8 cellular contexts compared by ENCODE assay signal in the genomic region with DNA sequence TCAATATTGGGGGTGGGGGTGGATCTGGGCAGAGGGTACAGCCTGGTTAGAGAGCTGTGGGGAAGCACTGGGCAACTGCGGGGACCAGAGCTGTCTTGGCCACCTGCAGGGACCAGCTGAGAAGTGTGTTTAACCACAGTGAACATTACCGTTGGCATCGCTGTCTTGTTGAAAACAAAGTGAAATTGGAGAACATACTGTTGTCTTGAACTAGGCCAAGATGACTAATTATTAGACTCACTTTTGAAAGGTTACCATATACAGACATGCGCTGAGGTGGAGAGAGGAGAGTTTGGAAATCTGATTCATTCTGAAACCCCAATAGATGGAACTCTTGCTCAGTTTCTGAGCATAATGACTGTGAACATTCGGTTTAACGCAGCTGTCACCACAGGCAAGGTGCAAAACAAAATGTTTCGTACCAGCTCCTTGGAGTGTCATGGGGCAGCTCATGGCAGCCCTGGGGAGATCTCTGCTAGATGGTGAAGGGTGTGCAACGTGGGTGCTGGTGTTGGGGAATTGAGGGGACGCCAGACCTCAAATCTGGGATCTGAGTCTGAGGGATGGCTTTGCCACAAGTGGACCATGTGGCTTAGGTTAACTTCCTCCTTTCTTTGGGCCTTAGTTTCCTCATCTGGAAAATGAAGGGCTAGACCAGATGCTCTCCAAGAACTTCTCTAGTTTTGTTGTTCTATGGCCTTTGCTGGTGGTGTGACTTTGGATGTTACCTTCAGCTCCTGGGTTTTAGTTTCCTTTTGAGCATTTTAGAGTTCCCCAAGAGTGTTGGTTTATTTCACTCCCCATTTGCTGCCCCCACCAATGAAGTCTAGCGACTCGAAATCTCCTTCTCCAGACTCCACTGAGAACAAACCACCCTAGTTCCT. TPM values are rescaled to one million over a fixed set of nuclear protein-coding genes. Genes with fewer than 3 reads are reported as not detected.
DNase-seq lines count a peak whose midpoint lies in the region; ATAC-seq and TF ChIP-seq lines count a peak whose summit lies in the region.

No MANE protein-coding gene starts in this region.

- no peak overlapping the region for H3K9ac ChIP-seq in SU-DHL-6 (ENCODE audit: low read length)

- ATAC-seq in GM19035 (IDR thresholded peaks at IDR 0.05; ENCODE audit: unreplicated experiment) (peak; percentile 81), HG03108 (IDR thresholded peaks at IDR 0.05; ENCODE audit: unreplicated experiment) (peak; percentile 64), esophagus mucosa (peak; percentile 22), thoracic aorta (ENCODE audit: insufficient number of reproducible peaks, low FRiP score, low read depth) (peak; percentile 37)

- TF ChIP-seq CTCF in AG10803 (conservative IDR thresholded peaks at IDR 0.05; ENCODE audit: low read length) (0 out of 2 replicates have a peak, but pooled peaks have one; percentile 4), SU-DHL-6 (IDR thresholded peaks at IDR 0.05; ENCODE audit: insufficient read depth, low read length, poor library complexity, severe bottlenecking) (no peak), thoracic aorta (IDR thresholded peaks at IDR 0.05) (no peak)

- no peaks in the 10 kb centered on the region for H3K36me3 ChIP-seq in SU-DHL-6 (ENCODE audit: low read length)
- no peaks in the 10 kb centered on the region for H3K36me3 ChIP-seq in thoracic aorta
- H3K36me3 ChIP-seq in effector memory CD4-positive, alpha-beta T cell (ENCODE audit: control insufficient read depth, insufficient read depth, low read length), result no peaks in the 10 kb centered on the region

- no peak overlapping the region for H2AFZ ChIP-seq in SU-DHL-6 (ENCODE audit: low read depth, low read length, severe bottlenecking)

- H3K9me3 ChIP-seq in SU-DHL-6 (ENCODE audit: insufficient read depth, low read length) (no peaks in the 10 kb centered on the region), thoracic aorta (no peaks in the 10 kb centered on the region)
- no peaks in the 10 kb centered on the region for H3K9me3 ChIP-seq in effector memory CD4-positive, alpha-beta T cell (ENCODE audit: control insufficient read depth, low read length)

- peaks cover 0 to 9% of the 10 kb centered on the region in 2 donors for H3K4me1 ChIP-seq in thoracic aorta (ENCODE audit: control insufficient read depth in 1 of 2, low read depth in 2 of 2)
- H3K4me1 ChIP-seq in effector memory CD4-positive, alpha-beta T cell (ENCODE audit: control insufficient read depth, insufficient read depth, low read length, poor library complexity, severe bottlenecking), result peaks cover 3% of the 10 kb centered on the region

- DNase-seq in AG10803 (ENCODE audit: low read depth) (peak; percentile 67), thoracic aorta (ENCODE audit: low spot score) (no peak), UCSD-AML1 (lab: John Stamatoyannopoulos, UW; ENCODE audit: unreplicated experiment) (no peak)
- DNase-seq in effector memory CD4-positive, alpha-beta T cell, result no peak

- no peaks in the 10 kb centered on the region for H3K27me3 ChIP-seq in SU-DHL-6 (ENCODE audit: low read length)
- no peaks in the 10 kb centered on the region for H3K27me3 ChIP-seq in thoracic aorta (replicated peaks; ENCODE audit: insufficient read depth)
- H3K27me3 ChIP-seq in effector memory CD4-positive, alpha-beta T cell (replicated peaks; ENCODE audit: control insufficient read depth, insufficient read depth, low read length, poor library complexity, severe bottlenecking), result no peaks in the 10 kb centered on the region

- H3K4me2 ChIP-seq in SU-DHL-6 (ENCODE audit: low read depth, low read length, poor library complexity, severe bottlenecking), result peak overlapping the region; percentile 32

- H3K27ac ChIP-seq in SU-DHL-6 (ENCODE audit: low read depth, low read length) (peak overlapping the region; percentile 47), thoracic aorta (peak overlapping the region in 1 of 2 donors; percentile 13)
- no peak overlapping the region for H3K27ac ChIP-seq in effector memory CD4-positive, alpha-beta T cell (ENCODE audit: insufficient read depth, low read length, poor library complexity, severe bottlenecking)

- no peaks in the 10 kb centered on the region for H4K20me1 ChIP-seq in SU-DHL-6 (ENCODE audit: low read depth, low read length)

- H3K9me2 ChIP-seq in SU-DHL-6 (replicated peaks; ENCODE audit: insufficient read depth, low read length), result no peaks in the 10 kb centered on the region

- no peak overlapping the region for H3K4me3 ChIP-seq in AG10803 (ENCODE audit: low read length)
- no peak overlapping the region for H3K4me3 ChIP-seq in SU-DHL-6 (ENCODE audit: insufficient read depth, low read length, poor library complexity, severe bottlenecking)
- H3K4me3 ChIP-seq in thoracic aorta, result no peak overlapping the region
- no peak overlapping the region for H3K4me3 ChIP-seq in effector memory CD4-positive, alpha-beta T cell (ENCODE audit: insufficient read depth, low read depth, low read length, poor library complexity, severe bottlenecking)

- H3F3A ChIP-seq in SU-DHL-6 (ENCODE audit: insufficient read depth), result no peaks in the 10 kb centered on the region

- H3K79me2 ChIP-seq in SU-DHL-6 (ENCODE audit: insufficient read depth, low read length), result no peaks in the 10 kb centered on the region

RNA-seq across cellular contexts. Expression of a gene that starts 24.6 kb away (rescaled TPM):
- total RNA-seq in esophagus mucosa (not detected), thoracic aorta (not detected)

Comparison
In these comparisons a context has a peak if more than half of its experiments do, and no peak if none do; other contexts are left out.
1. ATAC-seq: peak in every context shown above with its lines; median percentile 81 in GM19035; 64 in HG03108; 37 in thoracic aorta; 22 in esophagus mucosa.